In the genomic region with DNA sequence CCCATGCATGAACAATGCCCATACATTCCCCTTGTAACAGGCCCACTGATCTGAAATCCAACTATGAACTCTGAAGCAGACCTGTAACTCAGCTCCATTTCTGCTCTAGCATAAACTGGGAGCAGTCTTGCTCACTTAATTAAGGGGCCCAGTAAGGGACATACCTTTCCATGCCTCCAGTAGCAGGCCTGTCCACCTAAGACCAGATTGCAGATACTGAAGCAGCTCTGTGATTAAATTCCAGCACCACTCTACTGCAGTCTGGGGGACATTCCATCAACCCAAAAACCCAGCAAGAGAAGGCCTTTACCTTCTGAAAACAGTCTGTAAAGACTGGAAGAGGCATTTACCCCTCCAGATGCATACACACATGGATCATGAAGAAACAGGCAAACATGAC, we compare ENCODE assay signal across 2 cellular contexts.
TF ChIP-seq lines count a peak whose summit lies in the region.

No MANE protein-coding gene starts in this region.

TF ChIP-seq in IMR-90, 13 proteins besides CTCF, POLR2A, EP300 and RAD21 (continued from another document):
- TF ChIP-seq, protein P1, sequence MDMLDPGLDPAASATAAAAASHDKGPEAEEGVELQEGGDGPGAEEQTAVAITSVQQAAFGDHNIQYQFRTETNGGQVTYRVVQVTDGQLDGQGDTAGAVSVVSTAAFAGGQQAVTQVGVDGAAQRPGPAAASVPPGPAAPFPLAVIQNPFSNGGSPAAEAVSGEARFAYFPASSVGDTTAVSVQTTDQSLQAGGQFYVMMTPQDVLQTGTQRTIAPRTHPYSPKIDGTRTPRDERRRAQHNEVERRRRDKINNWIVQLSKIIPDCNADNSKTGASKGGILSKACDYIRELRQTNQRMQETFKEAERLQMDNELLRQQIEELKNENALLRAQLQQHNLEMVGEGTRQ (IDR thresholded peaks at IDR 0.05; ENCODE audit: low read depth, low read length): no peak
- TF ChIP-seq SMC3 (IDR thresholded peaks at IDR 0.05; ENCODE audit: low read depth, low read length) (no peak), BHLHE40 (IDR thresholded peaks at IDR 0.05; ENCODE audit: low read depth, low read length) (no peak), RFX5 (IDR thresholded peaks at IDR 0.05; ENCODE audit: low read depth, low read length) (no peak), NFE2L2 (IDR thresholded peaks at IDR 0.05; ENCODE audit: low read depth, low read length) (no peak)
TF ChIP-seq in IMR-90: peak in this region for 0.

TF ChIP-seq in WTC11, 78 proteins besides CTCF, POLR2A, EP300 and RAD21 (continued from another document):
- TF ChIP-seq, protein P2, sequence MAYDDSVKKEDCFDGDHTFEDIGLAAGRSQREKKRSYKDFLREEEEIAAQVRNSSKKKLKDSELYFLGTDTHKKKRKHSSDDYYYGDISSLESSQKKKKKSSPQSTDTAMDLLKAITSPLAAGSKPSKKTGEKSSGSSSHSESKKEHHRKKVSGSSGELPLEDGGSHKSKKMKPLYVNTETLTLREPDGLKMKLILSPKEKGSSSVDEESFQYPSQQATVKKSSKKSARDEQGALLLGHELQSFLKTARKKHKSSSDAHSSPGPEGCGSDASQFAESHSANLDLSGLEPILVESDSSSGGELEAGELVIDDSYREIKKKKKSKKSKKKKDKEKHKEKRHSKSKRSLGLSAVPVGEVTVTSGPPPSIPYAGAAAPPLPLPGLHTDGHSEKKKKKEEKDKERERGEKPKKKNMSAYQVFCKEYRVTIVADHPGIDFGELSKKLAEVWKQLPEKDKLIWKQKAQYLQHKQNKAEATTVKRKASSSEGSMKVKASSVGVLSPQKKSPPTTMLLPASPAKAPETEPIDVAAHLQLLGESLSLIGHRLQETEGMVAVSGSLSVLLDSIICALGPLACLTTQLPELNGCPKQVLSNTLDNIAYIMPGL (CRISPR knock-in tag; IDR thresholded peaks at IDR 0.05): no peak
- TF ChIP-seq, protein P3, sequence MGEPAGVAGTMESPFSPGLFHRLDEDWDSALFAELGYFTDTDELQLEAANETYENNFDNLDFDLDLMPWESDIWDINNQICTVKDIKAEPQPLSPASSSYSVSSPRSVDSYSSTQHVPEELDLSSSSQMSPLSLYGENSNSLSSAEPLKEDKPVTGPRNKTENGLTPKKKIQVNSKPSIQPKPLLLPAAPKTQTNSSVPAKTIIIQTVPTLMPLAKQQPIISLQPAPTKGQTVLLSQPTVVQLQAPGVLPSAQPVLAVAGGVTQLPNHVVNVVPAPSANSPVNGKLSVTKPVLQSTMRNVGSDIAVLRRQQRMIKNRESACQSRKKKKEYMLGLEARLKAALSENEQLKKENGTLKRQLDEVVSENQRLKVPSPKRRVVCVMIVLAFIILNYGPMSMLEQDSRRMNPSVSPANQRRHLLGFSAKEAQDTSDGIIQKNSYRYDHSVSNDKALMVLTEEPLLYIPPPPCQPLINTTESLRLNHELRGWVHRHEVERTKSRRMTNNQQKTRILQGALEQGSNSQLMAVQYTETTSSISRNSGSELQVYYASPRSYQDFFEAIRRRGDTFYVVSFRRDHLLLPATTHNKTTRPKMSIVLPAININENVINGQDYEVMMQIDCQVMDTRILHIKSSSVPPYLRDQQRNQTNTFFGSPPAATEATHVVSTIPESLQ (CRISPR knock-in tag; IDR thresholded peaks at IDR 0.05): no peak
- TF ChIP-seq, protein P4, sequence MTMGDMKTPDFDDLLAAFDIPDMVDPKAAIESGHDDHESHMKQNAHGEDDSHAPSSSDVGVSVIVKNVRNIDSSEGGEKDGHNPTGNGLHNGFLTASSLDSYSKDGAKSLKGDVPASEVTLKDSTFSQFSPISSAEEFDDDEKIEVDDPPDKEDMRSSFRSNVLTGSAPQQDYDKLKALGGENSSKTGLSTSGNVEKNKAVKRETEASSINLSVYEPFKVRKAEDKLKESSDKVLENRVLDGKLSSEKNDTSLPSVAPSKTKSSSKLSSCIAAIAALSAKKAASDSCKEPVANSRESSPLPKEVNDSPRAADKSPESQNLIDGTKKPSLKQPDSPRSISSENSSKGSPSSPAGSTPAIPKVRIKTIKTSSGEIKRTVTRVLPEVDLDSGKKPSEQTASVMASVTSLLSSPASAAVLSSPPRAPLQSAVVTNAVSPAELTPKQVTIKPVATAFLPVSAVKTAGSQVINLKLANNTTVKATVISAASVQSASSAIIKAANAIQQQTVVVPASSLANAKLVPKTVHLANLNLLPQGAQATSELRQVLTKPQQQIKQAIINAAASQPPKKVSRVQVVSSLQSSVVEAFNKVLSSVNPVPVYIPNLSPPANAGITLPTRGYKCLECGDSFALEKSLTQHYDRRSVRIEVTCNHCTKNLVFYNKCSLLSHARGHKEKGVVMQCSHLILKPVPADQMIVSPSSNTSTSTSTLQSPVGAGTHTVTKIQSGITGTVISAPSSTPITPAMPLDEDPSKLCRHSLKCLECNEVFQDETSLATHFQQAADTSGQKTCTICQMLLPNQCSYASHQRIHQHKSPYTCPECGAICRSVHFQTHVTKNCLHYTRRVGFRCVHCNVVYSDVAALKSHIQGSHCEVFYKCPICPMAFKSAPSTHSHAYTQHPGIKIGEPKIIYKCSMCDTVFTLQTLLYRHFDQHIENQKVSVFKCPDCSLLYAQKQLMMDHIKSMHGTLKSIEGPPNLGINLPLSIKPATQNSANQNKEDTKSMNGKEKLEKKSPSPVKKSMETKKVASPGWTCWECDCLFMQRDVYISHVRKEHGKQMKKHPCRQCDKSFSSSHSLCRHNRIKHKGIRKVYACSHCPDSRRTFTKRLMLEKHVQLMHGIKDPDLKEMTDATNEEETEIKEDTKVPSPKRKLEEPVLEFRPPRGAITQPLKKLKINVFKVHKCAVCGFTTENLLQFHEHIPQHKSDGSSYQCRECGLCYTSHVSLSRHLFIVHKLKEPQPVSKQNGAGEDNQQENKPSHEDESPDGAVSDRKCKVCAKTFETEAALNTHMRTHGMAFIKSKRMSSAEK (CRISPR knock-in tag; IDR thresholded peaks at IDR 0.05; ENCODE audit: borderline replicate concordance): no peak
